8 cellular contexts compared by ENCODE assay signal in the genomic region with DNA sequence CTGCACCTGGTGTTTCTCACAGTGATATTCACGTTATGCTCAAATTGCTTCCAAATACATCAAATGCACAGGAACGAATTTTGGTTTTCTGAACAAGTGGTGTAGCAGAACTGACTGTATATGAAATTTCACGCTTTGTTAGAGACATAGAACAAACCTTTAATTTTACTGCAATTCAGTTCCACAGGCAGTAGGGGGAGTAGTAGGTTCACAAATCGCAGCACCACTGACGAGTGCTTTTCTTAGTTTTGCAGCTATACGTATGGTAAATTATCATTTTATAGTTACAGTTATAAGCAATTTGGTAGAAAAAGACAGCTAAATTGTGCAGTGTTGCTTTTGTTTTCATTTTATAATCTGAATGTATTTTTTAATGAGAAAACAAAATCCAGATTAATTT.
A peak's percentile ranks its signal among the peaks of the same experiment; 100 is the strongest.
DNase-seq lines count a peak whose midpoint lies in the region; ATAC-seq and TF ChIP-seq lines count a peak whose summit lies in the region.

No MANE protein-coding gene starts in this region.

- H3K27ac ChIP-seq in gastrocnemius medialis = no peak overlapping the region

- TF ChIP-seq POLR2A in NB4 (IDR thresholded peaks at IDR 0.05; ENCODE audit: extremely low read depth, insufficient read length) (no peak), gastrocnemius medialis (IDR thresholded peaks at IDR 0.05) (no peak)

- no peaks in the 10 kb centered on the region for H3K27me3 ChIP-seq in gastrocnemius medialis

- peaks cover 0 to 8% (median 0%) of the 10 kb centered on the region in 3 donors for H3K9me3 ChIP-seq in gastrocnemius medialis

- TF ChIP-seq CTCF in NB4 (IDR thresholded peaks at IDR 0.05; ENCODE audit: low read depth, low read length) (peak; percentile 50), astrocyte of the spinal cord (IDR thresholded peaks at IDR 0.05; ENCODE audit: low read depth, low read length) (peak; percentile 65), gastrocnemius medialis (IDR thresholded peaks at IDR 0.05 in 4 of 5, conservative IDR thresholded peaks at IDR 0.05 in 1 of 5) (no peak)

- no peaks in the 10 kb centered on the region for H3K4me1 ChIP-seq in gastrocnemius medialis

- ATAC-seq in GM19395 (IDR thresholded peaks at IDR 0.05; ENCODE audit: unreplicated experiment) (peak; percentile 62), HG02981 (IDR thresholded peaks at IDR 0.05; ENCODE audit: unreplicated experiment) (no peak), gastrocnemius medialis (no peak), GM18873 (IDR thresholded peaks at IDR 0.05; ENCODE audit: low FRiP score, unreplicated experiment) (no peak)

- H3K4me3 ChIP-seq in NB4 (ENCODE audit: low read depth, low read length) = no peak overlapping the region
- H3K4me3 ChIP-seq in astrocyte of the spinal cord (ENCODE audit: low read depth, low read length) = no peak overlapping the region
- H3K4me3 ChIP-seq in gastrocnemius medialis = no peak overlapping the region

- intact Hi-C loops in gastrocnemius medialis (cut with DNase I; ENCODE audit: low total_unique reads) = no loop called here

- H3K36me3 ChIP-seq in gastrocnemius medialis = no peaks in the 10 kb centered on the region

- in situ Hi-C loops in astrocyte of the spinal cord (cut with HindIII; ENCODE audit: low sequenced_read_pairs) = no loop called here
- in situ Hi-C loops in gastrocnemius medialis (cut with MboI; ENCODE audit: low sequenced_read_pairs in 4 of 4) = no loop called here

- DNase-seq in DMS 273 (lab: John Stamatoyannopoulos, UW; ENCODE audit: unreplicated experiment) = peak; percentile 67
- DNase-seq in NB4 (ENCODE audit: low read depth) = peak; percentile 61
- DNase-seq in astrocyte of the spinal cord (ENCODE audit: low read depth, low spot score) = peak; percentile 48
- peak; percentile 37 for DNase-seq in myocyte (ENCODE audit: low read depth)
- no peak for DNase-seq in gastrocnemius medialis

Comparison
In these comparisons a context has a peak if more than half of its experiments do, and no peak if none do; other contexts are left out.
1. DNase-seq: peak in DMS 273 (single experiment), NB4 (single experiment), astrocyte of the spinal cord (single experiment) and myocyte (single experiment); none in gastrocnemius medialis (0 of 2).
2. CTCF ChIP-seq: peak in NB4 (single experiment) and astrocyte of the spinal cord (single experiment); none in gastrocnemius medialis (0 of 5).